In genomic region chr5:95917207-95917606, GRCh38 we compare ENCODE assay signal across 20 cellular contexts.
"Had no signal": no experiment of that assay in that cellular context is flagged by ENCODE, and none has a peak within 500 bp of the region (broad histone marks: within the 10 kb centered on the region; RNA-seq: fewer than 3 reads in every experiment).

No MANE protein-coding gene starts in this region.

- H3K4me3 Mint-ChIP-seq: activated CD4-positive, alpha-beta memory T cell treated with anti-CD3 and anti-CD28 coated beads, Interleukin-2, amount 10 ng/mL, durations not matched to agents 7 days and 5 days; activated CD4-positive, alpha-beta T cell treated with anti-CD3 and anti-CD28 coated beads for 36 hours; activated CD8-positive, alpha-beta memory T cell treated with anti-CD3 and anti-CD28 coated beads, Interleukin-2, amount 10 ng/mL, durations not matched to agents 7 days and 5 days; activated naive CD8-positive, alpha-beta T cell treated with anti-CD3 and anti-CD28 coated beads, Interleukin-2, amount 10 ng/mL, durations not matched to agents 7 days and 5 days; brain; WTC11 had no signal

- H3K27ac ChIP-seq: colonic mucosa, lower lobe of right lung, tibial artery had no signal

- DNase-seq: activated CD4-positive, alpha-beta memory T cell treated with anti-CD3 and anti-CD28 coated beads, Interleukin-2, amount 10 ng/mL, durations not matched to agents 7 days and 5 days; activated CD4-positive, alpha-beta T cell treated with anti-CD3 and anti-CD28 coated beads for 36 hours; activated CD8-positive, alpha-beta memory T cell treated with anti-CD3 and anti-CD28 coated beads, Interleukin-2, amount 10 ng/mL, durations not matched to agents 7 days and 5 days; activated naive CD8-positive, alpha-beta T cell treated with anti-CD3 and anti-CD28 coated beads, Interleukin-2, amount 10 ng/mL, durations not matched to agents 7 days and 5 days; anterior cingulate cortex; central memory CD4-positive, alpha-beta T cell; colonic mucosa; hypothalamus; islet precursor cell; left colon; lower lobe of right lung; occipital lobe; stimulated activated CD4-positive, alpha-beta T cell treated with anti-CD3 and anti-CD28 coated beads, Interleukin-12 subunit alpha, Interleukin-12 subunit beta, amount 100 ng/mL, for 4 hours; stimulated activated CD4-positive, alpha-beta T cell treated with anti-CD3 and anti-CD28 coated beads, Interleukin-1b, Interleukin-23, amount 100 ng/mL, for 48 hours; stimulated activated naive CD4-positive, alpha-beta T cell treated with Interleukin-2 at 50 U/mL for 16 hours; tibial artery had no signal

- H3K4me3 ChIP-seq: colonic mucosa, lower lobe of right lung, tibial artery had no signal

- H3K36me3 ChIP-seq: colonic mucosa had no signal

- H3K4me1 ChIP-seq: colonic mucosa had no signal

- H3K36me3 Mint-ChIP-seq: activated naive CD8-positive, alpha-beta T cell treated with anti-CD3 and anti-CD28 coated beads, Interleukin-2, amount 10 ng/mL, durations not matched to agents 7 days and 5 days; brain; WTC11 had no signal

- H3K27me3 Mint-ChIP-seq: activated CD4-positive, alpha-beta memory T cell treated with anti-CD3 and anti-CD28 coated beads, Interleukin-2, amount 10 ng/mL, durations not matched to agents 7 days and 5 days; activated CD4-positive, alpha-beta T cell treated with anti-CD3 and anti-CD28 coated beads for 36 hours; activated CD8-positive, alpha-beta memory T cell treated with anti-CD3 and anti-CD28 coated beads, Interleukin-2, amount 10 ng/mL, durations not matched to agents 7 days and 5 days; activated naive CD8-positive, alpha-beta T cell treated with anti-CD3 and anti-CD28 coated beads, Interleukin-2, amount 10 ng/mL, durations not matched to agents 7 days and 5 days; natural killer cell treated with Interleukin-12 subunit alpha and Interleukin-12 subunit beta and Interleukin-15 and Interleukin-18, amount 100 ng/mL, for 72 hours had no signal

- H3K9me3 Mint-ChIP-seq: activated CD4-positive, alpha-beta memory T cell treated with anti-CD3 and anti-CD28 coated beads, Interleukin-2, amount 10 ng/mL, durations not matched to agents 7 days and 5 days; activated naive CD8-positive, alpha-beta T cell treated with anti-CD3 and anti-CD28 coated beads, Interleukin-2, amount 10 ng/mL, durations not matched to agents 7 days and 5 days; brain; natural killer cell treated with Interleukin-12 subunit alpha and Interleukin-12 subunit beta and Interleukin-15 and Interleukin-18, amount 100 ng/mL, for 72 hours; T-helper 2 cell treated with Interferon-gamma antibody and Interleukin-4, amounts not matched to agents 5 μg/mL and 100 μg/mL, for 36 hours; WTC11 had no signal

- H3K27me3 ChIP-seq: colonic mucosa, tibial artery had no signal

- H3K27ac Mint-ChIP-seq: activated CD4-positive, alpha-beta memory T cell treated with anti-CD3 and anti-CD28 coated beads, Interleukin-2, amount 10 ng/mL, durations not matched to agents 7 days and 5 days; activated CD4-positive, alpha-beta T cell treated with anti-CD3 and anti-CD28 coated beads for 36 hours; activated CD8-positive, alpha-beta memory T cell treated with anti-CD3 and anti-CD28 coated beads, Interleukin-2, amount 10 ng/mL, durations not matched to agents 7 days and 5 days; activated naive CD8-positive, alpha-beta T cell treated with anti-CD3 and anti-CD28 coated beads, Interleukin-2, amount 10 ng/mL, durations not matched to agents 7 days and 5 days; brain; T-helper 2 cell treated with Interferon-gamma antibody and Interleukin-4, amounts not matched to agents 5 μg/mL and 100 μg/mL, for 36 hours; WTC11 had no signal

- H3K9me3 ChIP-seq: colonic mucosa, lower lobe of right lung, tibial artery had no signal

- ATAC-seq: activated CD4-positive, alpha-beta T cell treated with anti-CD3 and anti-CD28 coated beads for 36 hours; activated CD8-positive, alpha-beta memory T cell treated with anti-CD3 and anti-CD28 coated beads, Interleukin-2, amount 10 ng/mL, durations not matched to agents 7 days and 5 days; left colon; lower lobe of right lung; natural killer cell treated with Interleukin-12 subunit alpha and Interleukin-12 subunit beta and Interleukin-15 and Interleukin-18, amount 100 ng/mL, for 72 hours; WTC11 had no signal
